In the genomic region with DNA sequence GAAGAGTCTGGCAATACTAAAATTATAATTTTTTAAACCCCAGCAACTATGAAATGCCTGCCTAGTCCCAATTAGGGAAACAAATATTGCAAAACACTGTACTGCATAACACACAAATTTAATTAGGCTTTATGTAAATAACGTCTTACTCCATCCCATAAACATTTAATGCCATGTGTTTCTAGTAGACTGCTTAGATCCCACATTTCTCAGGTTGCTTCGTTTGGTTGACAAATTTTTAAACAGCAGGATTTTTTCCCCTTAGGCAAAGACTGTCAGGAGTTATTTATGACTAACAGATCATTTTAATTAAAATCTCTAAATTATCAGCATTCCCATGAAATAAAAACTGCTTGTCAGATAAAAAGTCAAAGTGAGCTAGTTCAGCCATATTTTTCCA, we compare ENCODE assay signal across 18 cellular contexts.
"Had no signal": no experiment of that assay in that cellular context is flagged by ENCODE, and none has a peak within 500 bp of the region (broad histone marks: within the 10 kb centered on the region; RNA-seq: fewer than 3 reads in every experiment).

No MANE protein-coding gene starts in this region.

- ATAC-seq: body of pancreas; effector memory CD8-positive, alpha-beta T cell; gastrocnemius medialis; heart left ventricle; stimulated activated memory B cell treated with anti-CD40 and anti-IgM and Interleukin-4, amounts not matched to agents 10 μg/mL and 1 μg/mL and 100 μg/mL, for 72 hours had no signal

- DNase-seq: activated CD4-positive, alpha-beta T cell treated with anti-CD3 and anti-CD28 coated beads, Interleukin-2, amount 50 U/mL, for 4 hours; activated gamma-delta T cell; amniotic stem cell; body of pancreas; effector memory CD8-positive, alpha-beta T cell; gastrocnemius medialis; heart left ventricle; left ventricle myocardium inferior; mammary epithelial cell; midbrain; nephron progenitor cell; nucleus accumbens; posterior cingulate gyrus; retina; spleen; stimulated activated CD4-positive, alpha-beta T cell treated with anti-CD3 and anti-CD28 coated beads, Interleukin-4, amount 100 ng/mL, for 4 hours; testis had no signal

- H3K9me3 ChIP-seq: body of pancreas, gastrocnemius medialis, heart left ventricle, left ventricle myocardium inferior, spleen, testis had no signal

- H3K27ac ChIP-seq: body of pancreas, gastrocnemius medialis, heart left ventricle, left ventricle myocardium inferior, spleen, testis had no signal

- H3K4me1 ChIP-seq: body of pancreas, gastrocnemius medialis, left ventricle myocardium inferior, spleen, testis had no signal

- H3K4me3 ChIP-seq: body of pancreas, gastrocnemius medialis, heart left ventricle, left ventricle myocardium inferior, spleen, testis had no signal
